10 cellular contexts compared by ENCODE assay signal in genomic region chr10:132364594-132364970, GRCh38. TPM values are rescaled to one million over a fixed set of nuclear protein-coding genes. Genes with fewer than 3 reads are reported as not detected.
DNase-seq lines count a peak whose midpoint lies in the region; ATAC-seq and TF ChIP-seq lines count a peak whose summit lies in the region.
"Had no signal": no experiment of that assay in that cellular context is flagged by ENCODE, and none has a peak within 500 bp of the region (broad histone marks: within the 10 kb centered on the region; RNA-seq: fewer than 3 reads in every experiment).

No MANE protein-coding gene starts in this region.

- BruUV-seq in Calu3 (replicated peaks; lab: Mats Ljungman, UMichigan) = no TSS peak

- peaks cover 12% of the 10 kb centered on the region for H3K27me3 Mint-ChIP-seq in T-helper 1 cell treated with Interleukin-12 subunit alpha and Interleukin-12 subunit beta and Interleukin-4 antibody, amounts not matched to agents 30 μg/mL and 1 μg/mL, for 36 hours (ENCODE audit: low read depth)
- H3K27me3 Mint-ChIP-seq in natural killer cell treated with Interleukin-12 subunit alpha and Interleukin-12 subunit beta and Interleukin-15 and Interleukin-18, amount 100 ng/mL, for 72 hours = no peaks in the 10 kb centered on the region
- H3K27me3 Mint-ChIP-seq in Calu3 (ENCODE audit: unreplicated experiment) = no peaks in the 10 kb centered on the region

- H3K36me3 Mint-ChIP-seq in T-helper 1 cell treated with Interleukin-12 subunit alpha and Interleukin-12 subunit beta and Interleukin-4 antibody, amounts not matched to agents 30 μg/mL and 1 μg/mL, for 36 hours (ENCODE audit: low read depth) = no peaks in the 10 kb centered on the region
- H3K36me3 Mint-ChIP-seq in natural killer cell treated with Interleukin-12 subunit alpha and Interleukin-12 subunit beta and Interleukin-15 and Interleukin-18, amount 100 ng/mL, for 72 hours = peaks cover 10% of the 10 kb centered on the region
- peaks cover 5% of the 10 kb centered on the region for H3K36me3 Mint-ChIP-seq in Calu3 (ENCODE audit: insufficient read depth, unreplicated experiment)

- DNase-seq in T-helper 1 cell (no peak), Calu3 (no peak), NCI-H1694 (lab: John Stamatoyannopoulos, UW) (no peak)
- DNase-seq in activated naive CD8-positive, alpha-beta T cell treated with anti-CD3 and anti-CD28 coated beads, Interleukin-2, amount 50 U/mL, for 16 hours (ENCODE audit: low read depth, low spot score) = peak; percentile 61
- peak; percentile 62 for DNase-seq in natural killer cell treated with Interleukin-12 subunit alpha and Interleukin-12 subunit beta and Interleukin-15 and Interleukin-18, amount 100 ng/mL, for 72 hours (ENCODE audit: low spot score)
- peak; percentile 26 for DNase-seq in stimulated activated CD8-positive, alpha-beta memory T cell treated with anti-CD3 and anti-CD28 coated beads, Interleukin-4, amount 100 ng/mL, for 24 hours (ENCODE audit: low read depth)
- DNase-seq: NCI-H1694 treated with DMSO at 0.1 percent for 48 hours had no signal

- no peaks in the 10 kb centered on the region for H3K4me1 Mint-ChIP-seq in T-helper 1 cell treated with Interleukin-12 subunit alpha and Interleukin-12 subunit beta and Interleukin-4 antibody, amounts not matched to agents 30 μg/mL and 1 μg/mL, for 36 hours (ENCODE audit: low read depth)
- peaks cover 0 to 8% of the 10 kb centered on the region in 2 donors for H3K4me1 Mint-ChIP-seq in natural killer cell treated with Interleukin-12 subunit alpha and Interleukin-12 subunit beta and Interleukin-15 and Interleukin-18, amount 100 ng/mL, for 72 hours (ENCODE audit: low read depth in 2 of 2)
- H3K4me1 Mint-ChIP-seq in Calu3 (ENCODE audit: low read depth, unreplicated experiment) = no peaks in the 10 kb centered on the region

- TF ChIP-seq CTCF in Calu3 (IDR thresholded peaks at IDR 0.05; ENCODE audit: unreplicated experiment) = no peak

- no peak overlapping the region for H3K4me3 Mint-ChIP-seq in T-helper 1 cell treated with Interleukin-12 subunit alpha and Interleukin-12 subunit beta and Interleukin-4 antibody, amounts not matched to agents 30 μg/mL and 1 μg/mL, for 36 hours
- H3K4me3 Mint-ChIP-seq in natural killer cell treated with Interleukin-12 subunit alpha and Interleukin-12 subunit beta and Interleukin-15 and Interleukin-18, amount 100 ng/mL, for 72 hours = no peak overlapping the region
- no peak overlapping the region for H3K4me3 Mint-ChIP-seq in Calu3 (ENCODE audit: low read depth, unreplicated experiment)

- H3K9me3 Mint-ChIP-seq in T-helper 1 cell treated with Interleukin-12 subunit alpha and Interleukin-12 subunit beta and Interleukin-4 antibody, amounts not matched to agents 30 μg/mL and 1 μg/mL, for 36 hours = peaks cover 6% of the 10 kb centered on the region
- peaks cover 4% of the 10 kb centered on the region for H3K9me3 Mint-ChIP-seq in natural killer cell treated with Interleukin-12 subunit alpha and Interleukin-12 subunit beta and Interleukin-15 and Interleukin-18, amount 100 ng/mL, for 72 hours
- H3K9me3 Mint-ChIP-seq in Calu3 (ENCODE audit: low read depth, unreplicated experiment) = no peaks in the 10 kb centered on the region

- intact Hi-C loops in Calu3 (cut with micrococcal nuclease; ENCODE audit: unreplicated experiment) = no loop called here

- CTCF ChIA-PET in Calu3 (lab: Charles Lee) = no interaction called here

- peak; percentile 28 to 86 for ATAC-seq in natural killer cell treated with Interleukin-12 subunit alpha and Interleukin-12 subunit beta and Interleukin-15 and Interleukin-18, amount 100 ng/mL, for 72 hours
- no peak for ATAC-seq in HG03354 (IDR thresholded peaks at IDR 0.05; ENCODE audit: poor library complexity, severe bottlenecking, unreplicated experiment)
- ATAC-seq: Panc1 had no signal

- H3K27ac Mint-ChIP-seq in T-helper 1 cell treated with Interleukin-12 subunit alpha and Interleukin-12 subunit beta and Interleukin-4 antibody, amounts not matched to agents 30 μg/mL and 1 μg/mL, for 36 hours = peak overlapping the region; percentile 12
- peak overlapping the region; percentile 30 to 43 for H3K27ac Mint-ChIP-seq in natural killer cell treated with Interleukin-12 subunit alpha and Interleukin-12 subunit beta and Interleukin-15 and Interleukin-18, amount 100 ng/mL, for 72 hours
- H3K27ac Mint-ChIP-seq in Calu3 (ENCODE audit: unreplicated experiment) = no peak overlapping the region

RNA-seq across cellular contexts. Expression of gene PWWP2B, which starts 32.4 kb away (rescaled TPM):
- 10 to 100 TPM; 15.2 to 17.9 TPM for total RNA-seq in natural killer cell treated with Interleukin-12 subunit alpha and Interleukin-12 subunit beta and Interleukin-15 and Interleukin-18, amount 100 ng/mL, for 72 hours
- total RNA-seq in Calu3 (2022) = 12.9 and 15.8 TPM in 2 replicates

RNA-seq across cellular contexts. Expression of gene LRRC27, which starts 32.6 kb away (rescaled TPM):
- 1 to 10 TPM; 6.5 to 8.5 TPM for total RNA-seq in natural killer cell treated with Interleukin-12 subunit alpha and Interleukin-12 subunit beta and Interleukin-15 and Interleukin-18, amount 100 ng/mL, for 72 hours
- total RNA-seq in Calu3 (2022) = 4.6 and 5.0 TPM in 2 replicates

RNA-seq across cellular contexts. Expression of gene STK32C, which starts 56.8 kb away (rescaled TPM):
- 10 to 100 TPM; 29.2 to 34.6 TPM for total RNA-seq in natural killer cell treated with Interleukin-12 subunit alpha and Interleukin-12 subunit beta and Interleukin-15 and Interleukin-18, amount 100 ng/mL, for 72 hours
- total RNA-seq in Calu3 (2022) = 13.5 and 16.0 TPM in 2 replicates

Comparison
In these comparisons a context has a peak if more than half of its experiments do, and no peak if none do; other contexts are left out.
1. DNase-seq: peak in activated naive CD8-positive, alpha-beta T cell treated with anti-CD3 and anti-CD28 coated beads, Interleukin-2, amount 50 U/mL, for 16 hours (single experiment), natural killer cell treated with Interleukin-12 subunit alpha and Interleukin-12 subunit beta and Interleukin-15 and Interleukin-18, amount 100 ng/mL, for 72 hours (single experiment) and stimulated activated CD8-positive, alpha-beta memory T cell treated with anti-CD3 and anti-CD28 coated beads, Interleukin-4, amount 100 ng/mL, for 24 hours (single experiment); none in T-helper 1 cell (0 of 5), Calu3 (single experiment) and NCI-H1694 (single experiment).